2 cellular contexts compared by ENCODE assay signal in the genomic region with DNA sequence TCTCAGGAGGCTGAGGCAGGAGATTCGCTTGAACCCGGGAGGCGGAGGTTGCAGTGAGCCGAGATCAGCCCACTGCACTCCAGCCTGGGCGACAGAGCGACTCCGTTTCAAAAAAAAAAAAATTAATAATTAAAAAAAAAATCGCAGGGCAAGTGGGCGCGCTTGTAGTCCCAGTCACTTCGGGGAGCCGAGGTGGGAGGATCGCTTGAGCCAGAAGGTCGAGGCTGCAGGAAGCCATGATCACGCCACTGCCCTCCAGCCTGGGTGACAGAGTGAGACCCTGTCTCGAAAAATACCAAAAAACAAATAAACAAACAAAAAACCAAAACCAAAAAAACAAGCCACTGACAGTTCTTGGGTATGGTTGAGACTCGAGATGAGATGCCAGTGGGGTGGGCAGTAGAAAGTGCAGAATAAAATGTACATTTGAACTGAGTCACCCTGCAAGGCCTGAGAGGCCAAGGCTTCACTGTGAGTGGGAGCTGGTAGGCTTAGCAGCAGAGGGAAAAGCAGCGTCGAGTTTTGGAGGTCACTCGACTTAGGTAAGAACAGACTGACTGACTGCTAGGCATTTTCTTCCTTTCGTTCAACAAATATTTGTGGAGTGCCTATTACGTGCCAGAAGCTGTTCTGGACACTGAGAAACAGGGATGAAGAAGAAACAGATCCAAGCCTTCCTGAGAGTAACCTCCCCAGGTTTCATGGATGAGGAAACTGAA.
TF ChIP-seq lines count a peak whose summit lies in the region.

No MANE protein-coding gene starts in this region.

TF ChIP-seq in IMR-90, 13 proteins besides CTCF, POLR2A, EP300 and RAD21:
- TF ChIP-seq CEBPB (IDR thresholded peaks at IDR 0.05; ENCODE audit: low read depth, low read length) (no peak; the same call in 1 of the 2 replicates), NFE2L2 (IDR thresholded peaks at IDR 0.05; ENCODE audit: low read depth, low read length) (no peak), RCOR1 (IDR thresholded peaks at IDR 0.05; ENCODE audit: insufficient replicate concordance, low read length) (no peak), MAZ (IDR thresholded peaks at IDR 0.05; ENCODE audit: borderline replicate concordance, low read depth, low read length) (no peak), MAFK (IDR thresholded peaks at IDR 0.05; ENCODE audit: low read depth, low read length) (no peak), SMC3 (IDR thresholded peaks at IDR 0.05; ENCODE audit: low read depth, low read length) (no peak), FOS (IDR thresholded peaks at IDR 0.05; ENCODE audit: low read depth, low read length) (no peak), MXI1 (IDR thresholded peaks at IDR 0.05; ENCODE audit: borderline replicate concordance, low read depth, low read length) (no peak), CHD1 (IDR thresholded peaks at IDR 0.05; ENCODE audit: low read depth, low read length) (no peak), BHLHE40 (IDR thresholded peaks at IDR 0.05; ENCODE audit: low read depth, low read length) (no peak), RFX5 (IDR thresholded peaks at IDR 0.05; ENCODE audit: low read depth, low read length) (no peak)
- TF ChIP-seq, protein P1, sequence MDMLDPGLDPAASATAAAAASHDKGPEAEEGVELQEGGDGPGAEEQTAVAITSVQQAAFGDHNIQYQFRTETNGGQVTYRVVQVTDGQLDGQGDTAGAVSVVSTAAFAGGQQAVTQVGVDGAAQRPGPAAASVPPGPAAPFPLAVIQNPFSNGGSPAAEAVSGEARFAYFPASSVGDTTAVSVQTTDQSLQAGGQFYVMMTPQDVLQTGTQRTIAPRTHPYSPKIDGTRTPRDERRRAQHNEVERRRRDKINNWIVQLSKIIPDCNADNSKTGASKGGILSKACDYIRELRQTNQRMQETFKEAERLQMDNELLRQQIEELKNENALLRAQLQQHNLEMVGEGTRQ (IDR thresholded peaks at IDR 0.05; ENCODE audit: low read depth, low read length): no peak
- TF ChIP-seq, protein P2, sequence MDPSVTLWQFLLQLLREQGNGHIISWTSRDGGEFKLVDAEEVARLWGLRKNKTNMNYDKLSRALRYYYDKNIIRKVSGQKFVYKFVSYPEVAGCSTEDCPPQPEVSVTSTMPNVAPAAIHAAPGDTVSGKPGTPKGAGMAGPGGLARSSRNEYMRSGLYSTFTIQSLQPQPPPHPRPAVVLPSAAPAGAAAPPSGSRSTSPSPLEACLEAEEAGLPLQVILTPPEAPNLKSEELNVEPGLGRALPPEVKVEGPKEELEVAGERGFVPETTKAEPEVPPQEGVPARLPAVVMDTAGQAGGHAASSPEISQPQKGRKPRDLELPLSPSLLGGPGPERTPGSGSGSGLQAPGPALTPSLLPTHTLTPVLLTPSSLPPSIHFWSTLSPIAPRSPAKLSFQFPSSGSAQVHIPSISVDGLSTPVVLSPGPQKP (IDR thresholded peaks at IDR 0.05; ENCODE audit: borderline replicate concordance, low read depth, low read length): no peak

TF ChIP-seq in GM12878, 131 proteins besides CTCF, POLR2A, EP300 and RAD21:
- TF ChIP-seq, protein P3, sequence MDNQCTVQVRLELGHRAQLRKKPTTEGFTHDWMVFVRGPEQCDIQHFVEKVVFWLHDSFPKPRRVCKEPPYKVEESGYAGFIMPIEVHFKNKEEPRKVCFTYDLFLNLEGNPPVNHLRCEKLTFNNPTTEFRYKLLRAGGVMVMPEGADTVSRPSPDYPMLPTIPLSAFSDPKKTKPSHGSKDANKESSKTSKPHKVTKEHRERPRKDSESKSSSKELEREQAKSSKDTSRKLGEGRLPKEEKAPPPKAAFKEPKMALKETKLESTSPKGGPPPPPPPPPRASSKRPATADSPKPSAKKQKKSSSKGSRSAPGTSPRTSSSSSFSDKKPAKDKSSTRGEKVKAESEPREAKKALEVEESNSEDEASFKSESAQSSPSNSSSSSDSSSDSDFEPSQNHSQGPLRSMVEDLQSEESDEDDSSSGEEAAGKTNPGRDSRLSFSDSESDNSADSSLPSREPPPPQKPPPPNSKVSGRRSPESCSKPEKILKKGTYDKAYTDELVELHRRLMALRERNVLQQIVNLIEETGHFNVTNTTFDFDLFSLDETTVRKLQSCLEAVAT (IDR thresholded peaks at IDR 0.05): peak; percentile 94
- no peak for TF ChIP-seq CBFB (IDR thresholded peaks at IDR 0.05; ENCODE audit: low read depth)
- TF ChIP-seq POLR2AphosphoS2 (IDR thresholded peaks at IDR 0.05; ENCODE audit: low read depth, low read length): no peak
- no peak for TF ChIP-seq CBX3 (IDR thresholded peaks at IDR 0.05; ENCODE audit: borderline replicate concordance, low read depth)
- no peak for TF ChIP-seq FOXM1 (IDR thresholded peaks at IDR 0.05; ENCODE audit: low read depth, low read length)
- TF ChIP-seq, protein P4, sequence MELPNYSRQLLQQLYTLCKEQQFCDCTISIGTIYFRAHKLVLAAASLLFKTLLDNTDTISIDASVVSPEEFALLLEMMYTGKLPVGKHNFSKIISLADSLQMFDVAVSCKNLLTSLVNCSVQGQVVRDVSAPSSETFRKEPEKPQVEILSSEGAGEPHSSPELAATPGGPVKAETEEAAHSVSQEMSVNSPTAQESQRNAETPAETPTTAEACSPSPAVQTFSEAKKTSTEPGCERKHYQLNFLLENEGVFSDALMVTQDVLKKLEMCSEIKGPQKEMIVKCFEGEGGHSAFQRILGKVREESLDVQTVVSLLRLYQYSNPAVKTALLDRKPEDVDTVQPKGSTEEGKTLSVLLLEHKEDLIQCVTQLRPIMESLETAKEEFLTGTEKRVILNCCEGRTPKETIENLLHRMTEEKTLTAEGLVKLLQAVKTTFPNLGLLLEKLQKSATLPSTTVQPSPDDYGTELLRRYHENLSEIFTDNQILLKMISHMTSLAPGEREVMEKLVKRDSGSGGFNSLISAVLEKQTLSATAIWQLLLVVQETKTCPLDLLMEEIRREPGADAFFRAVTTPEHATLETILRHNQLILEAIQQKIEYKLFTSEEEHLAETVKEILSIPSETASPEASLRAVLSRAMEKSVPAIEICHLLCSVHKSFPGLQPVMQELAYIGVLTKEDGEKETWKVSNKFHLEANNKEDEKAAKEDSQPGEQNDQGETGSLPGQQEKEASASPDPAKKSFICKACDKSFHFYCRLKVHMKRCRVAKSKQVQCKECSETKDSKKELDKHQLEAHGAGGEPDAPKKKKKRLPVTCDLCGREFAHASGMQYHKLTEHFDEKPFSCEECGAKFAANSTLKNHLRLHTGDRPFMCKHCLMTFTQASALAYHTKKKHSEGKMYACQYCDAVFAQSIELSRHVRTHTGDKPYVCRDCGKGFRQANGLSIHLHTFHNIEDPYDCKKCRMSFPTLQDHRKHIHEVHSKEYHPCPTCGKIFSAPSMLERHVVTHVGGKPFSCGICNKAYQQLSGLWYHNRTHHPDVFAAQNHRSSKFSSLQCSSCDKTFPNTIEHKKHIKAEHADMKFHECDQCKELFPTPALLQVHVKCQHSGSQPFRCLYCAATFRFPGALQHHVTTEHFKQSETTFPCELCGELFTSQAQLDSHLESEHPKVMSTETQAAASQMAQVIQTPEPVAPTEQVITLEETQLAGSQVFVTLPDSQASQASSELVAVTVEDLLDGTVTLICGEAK (IDR thresholded peaks at IDR 0.05; ENCODE audit: borderline replicate concordance): peak; percentile 33; the same call in 1 of the 2 replicates
- TF ChIP-seq, protein P5, sequence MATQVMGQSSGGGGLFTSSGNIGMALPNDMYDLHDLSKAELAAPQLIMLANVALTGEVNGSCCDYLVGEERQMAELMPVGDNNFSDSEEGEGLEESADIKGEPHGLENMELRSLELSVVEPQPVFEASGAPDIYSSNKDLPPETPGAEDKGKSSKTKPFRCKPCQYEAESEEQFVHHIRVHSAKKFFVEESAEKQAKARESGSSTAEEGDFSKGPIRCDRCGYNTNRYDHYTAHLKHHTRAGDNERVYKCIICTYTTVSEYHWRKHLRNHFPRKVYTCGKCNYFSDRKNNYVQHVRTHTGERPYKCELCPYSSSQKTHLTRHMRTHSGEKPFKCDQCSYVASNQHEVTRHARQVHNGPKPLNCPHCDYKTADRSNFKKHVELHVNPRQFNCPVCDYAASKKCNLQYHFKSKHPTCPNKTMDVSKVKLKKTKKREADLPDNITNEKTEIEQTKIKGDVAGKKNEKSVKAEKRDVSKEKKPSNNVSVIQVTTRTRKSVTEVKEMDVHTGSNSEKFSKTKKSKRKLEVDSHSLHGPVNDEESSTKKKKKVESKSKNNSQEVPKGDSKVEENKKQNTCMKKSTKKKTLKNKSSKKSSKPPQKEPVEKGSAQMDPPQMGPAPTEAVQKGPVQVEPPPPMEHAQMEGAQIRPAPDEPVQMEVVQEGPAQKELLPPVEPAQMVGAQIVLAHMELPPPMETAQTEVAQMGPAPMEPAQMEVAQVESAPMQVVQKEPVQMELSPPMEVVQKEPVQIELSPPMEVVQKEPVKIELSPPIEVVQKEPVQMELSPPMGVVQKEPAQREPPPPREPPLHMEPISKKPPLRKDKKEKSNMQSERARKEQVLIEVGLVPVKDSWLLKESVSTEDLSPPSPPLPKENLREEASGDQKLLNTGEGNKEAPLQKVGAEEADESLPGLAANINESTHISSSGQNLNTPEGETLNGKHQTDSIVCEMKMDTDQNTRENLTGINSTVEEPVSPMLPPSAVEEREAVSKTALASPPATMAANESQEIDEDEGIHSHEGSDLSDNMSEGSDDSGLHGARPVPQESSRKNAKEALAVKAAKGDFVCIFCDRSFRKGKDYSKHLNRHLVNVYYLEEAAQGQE (IDR thresholded peaks at IDR 0.05; ENCODE audit: low read depth, low read length): no peak
